Comparison of ENCODE assay signal across 8 cellular contexts in the genomic region with DNA sequence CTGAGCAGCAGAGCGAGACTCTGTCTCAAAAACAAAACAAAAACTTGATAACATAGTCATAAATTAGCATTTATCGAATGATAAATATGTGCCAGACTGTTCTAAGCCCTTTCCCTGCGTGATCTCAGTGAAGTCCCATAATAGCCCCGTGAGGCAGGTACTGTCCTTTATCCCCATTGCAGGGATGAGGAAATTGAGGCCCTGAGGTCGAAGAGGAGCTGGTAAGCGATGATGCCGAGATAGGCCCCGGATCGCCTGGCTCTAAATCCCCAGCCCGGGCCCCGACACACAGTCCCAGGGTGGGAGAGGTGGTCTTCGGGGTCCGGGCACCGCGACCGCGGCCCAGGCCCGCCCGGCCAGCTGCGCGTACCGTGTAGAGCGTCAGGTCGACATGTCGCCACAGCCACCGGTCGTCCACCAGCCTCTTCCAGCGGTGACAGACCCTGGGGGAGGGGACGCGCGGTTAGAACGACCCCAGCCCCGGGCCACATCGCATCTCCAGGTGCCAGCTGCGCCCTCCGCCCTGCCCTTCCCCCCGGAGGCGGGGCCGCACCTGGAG. TPM values are rescaled to one million over a fixed set of nuclear protein-coding genes. Genes with fewer than 3 reads are reported as not detected.
DNase-seq lines count a peak whose midpoint lies in the region; ATAC-seq and TF ChIP-seq lines count a peak whose summit lies in the region.

No MANE protein-coding gene starts in this region.

- H3K27ac ChIP-seq in GM23248 = peak overlapping the region; percentile 92
- peak overlapping the region; percentile 91 to 100 (median 98) for H3K27ac ChIP-seq in gastrocnemius medialis

- H3K9ac ChIP-seq in GM23248 = peak overlapping the region; percentile 91

- peak overlapping the region; percentile 84 for H2AFZ ChIP-seq in GM23248

- H3K4me2 ChIP-seq in GM23248 (ENCODE audit: unreplicated experiment) = peak overlapping the region; percentile 89

- H3K4me3 ChIP-seq in GM23248 = peak overlapping the region; percentile 91
- peak overlapping the region; percentile 96 for H3K4me3 ChIP-seq in fibroblast of the aortic adventitia (ENCODE audit: low read depth, low read length)
- peak overlapping the region; percentile 93 to 100 (median 95) for H3K4me3 ChIP-seq in gastrocnemius medialis

- whole genome bisulfite sequencing in GM23248 (ENCODE audit: low coverage in 1 of 2, low lambda C conversion rate in 2 of 2, missing lambda C conversion rate in 2 of 2), 2 experiments = 3 to 4% methylated on average over 37 to 39 of the region's 39 CpGs

- DNase-seq in GM23248 (peak; percentile 23), T-cell (peak in 2 of 34 experiments; percentile 9 to 26), fibroblast of the aortic adventitia (ENCODE audit: low read depth) (no peak), gastrocnemius medialis (no peak), omental fat pad (ENCODE audit: low spot score) (no peak), ACHN (no peak), SKM-1 (lab: John Stamatoyannopoulos, UW; ENCODE audit: unreplicated experiment) (no peak), middle frontal gyrus (ENCODE audit: extremely low spot score, low spot score) (no peak)

- peaks cover 22% of the 10 kb centered on the region for H3K36me3 Mint-ChIP-seq in T-cell

- POLR2A ChIA-PET in T-cell (lab: Charles Lee) = interaction anchor here (0.6 kb wide), 3 partner anchors 16 to 235 kb away, joined by 3 to 5 read pairs (median 4); no protein-coding TSS in a partner anchor

- no peaks in the 10 kb centered on the region for H3F3A ChIP-seq in GM23248 (ENCODE audit: insufficient read depth)

- peaks cover 33 to 37% (median 36%) of the 10 kb centered on the region in 3 donors for H3K4me1 Mint-ChIP-seq in T-cell

- H3K27me3 Mint-ChIP-seq in T-cell = no peaks in the 10 kb centered on the region

- H3K9me3 ChIP-seq in GM23248 (ENCODE audit: low read depth) (no peaks in the 10 kb centered on the region), gastrocnemius medialis (no peaks in the 10 kb centered on the region)

- H3K4me1 ChIP-seq in GM23248 (ENCODE audit: insufficient read depth) (peaks cover 11% of the 10 kb centered on the region), gastrocnemius medialis (peaks cover 10 to 23% of the 10 kb centered on the region in 2 donors)

- intact Hi-C loops in gastrocnemius medialis (cut with DNase I; ENCODE audit: low total_unique reads) = loop anchor here (2.0 to 5.0 kb wide), 4 partner anchors 49 to 986 kb away; partner anchors contain the start of genes MBD3L1, PPAN, ZNF266 and ZNF558

- no peak for TF ChIP-seq POLR2A in gastrocnemius medialis (IDR thresholded peaks at IDR 0.05)

- no peaks in the 10 kb centered on the region for H4K20me1 ChIP-seq in GM23248 (ENCODE audit: insufficient read depth)

- no peak for TF ChIP-seq CTCF in fibroblast of the aortic adventitia (IDR thresholded peaks at IDR 0.05; ENCODE audit: insufficient read depth, low read length)
- TF ChIP-seq CTCF in gastrocnemius medialis (IDR thresholded peaks at IDR 0.05 in 4 of 5, conservative IDR thresholded peaks at IDR 0.05 in 1 of 5) = no peak
- TF ChIP-seq CTCF in omental fat pad (IDR thresholded peaks at IDR 0.05) = no peak

- no peaks in the 10 kb centered on the region for H3K36me3 ChIP-seq in GM23248 (ENCODE audit: low read depth)
- H3K36me3 ChIP-seq in gastrocnemius medialis = peaks cover 0 to 12% of the 10 kb centered on the region in 2 donors

- peaks cover 54% of the 10 kb centered on the region for H3K79me2 ChIP-seq in GM23248 (ENCODE audit: insufficient read depth)

- ATAC-seq in T-cell (replicated peaks in 1 of 4) (no peak), gastrocnemius medialis (peak in 1 of 2 donors; percentile 2), omental fat pad (ENCODE audit: low FRiP score) (no peak)

- H3K27me3 ChIP-seq in GM23248 (replicated peaks; ENCODE audit: insufficient read depth) = no peaks in the 10 kb centered on the region
- no peaks in the 10 kb centered on the region for H3K27me3 ChIP-seq in gastrocnemius medialis

- no peaks in the 10 kb centered on the region for H3K9me3 Mint-ChIP-seq in T-cell

- CTCF ChIA-PET in T-cell (lab: Charles Lee) = interaction anchor here (0.7 kb wide), 2 partner anchors 38 to 612 kb away, joined by 6 to 7 read pairs; no protein-coding TSS in a partner anchor

- H3K4me3 Mint-ChIP-seq in T-cell = peak overlapping the region; percentile 88 to 91 (median 89)

- peak overlapping the region; percentile 92 to 95 for H3K27ac Mint-ChIP-seq in T-cell

- in situ Hi-C loops in GM23248 (cut with MboI) (no loop called here), gastrocnemius medialis (cut with MboI; ENCODE audit: low sequenced_read_pairs in 4 of 4) (no loop called here), ACHN (cut with HindIII; ENCODE audit: low pct_ligation_motif_present, low pct_unique_long_range_greater_than_20kb, low sequenced_read_pairs) (no loop called here)

- H3K9me2 ChIP-seq in GM23248 (ENCODE audit: insufficient read depth) = no peaks in the 10 kb centered on the region

RNA-seq across cellular contexts. Expression of gene FBXL12, which starts 0.6 kb away (rescaled TPM):
- total RNA-seq in GM23248 (2014; rRNA removed; shearing (Covaris generic)) = 21.9 and 29.8 TPM in 2 replicates
- 27.1 and 28.5 TPM in 2 replicates for polyA plus RNA-seq in GM23248 (2016; fragmentation: Nextera tagmentation; extraction: Ambion mirVana)
- 10 to 100 TPM; 31.5 to 37.7 (median 35.0) TPM for total RNA-seq in T-cell
- 14.4 and 27.8 TPM in 2 replicates for total RNA-seq in fibroblast of the aortic adventitia (ENCODE audit: low replicate concordance)
- 10 to 100 TPM in 3 of 4 donors, 1 to 10 TPM in 1; 7.6 to 28.4 (median 15.1) TPM for total RNA-seq in gastrocnemius medialis
- 10 to 100 TPM; 18.1 to 27.9 (median 22.6) TPM for total RNA-seq in omental fat pad

RNA-seq across cellular contexts. Expression of gene UBL5, which starts 9.5 kb away (rescaled TPM):
- total RNA-seq in GM23248 (2014; rRNA removed; shearing (Covaris generic)) = 392 and 413 TPM in 2 replicates
- 605 and 606 TPM in 2 replicates for polyA plus RNA-seq in GM23248 (2016; fragmentation: Nextera tagmentation; extraction: Ambion mirVana)
- total RNA-seq in T-cell (100 to 1,000 TPM; 205 to 228 (median 215) TPM), fibroblast of the aortic adventitia (ENCODE audit: low replicate concordance) (83.8 and 272 TPM in 2 replicates), gastrocnemius medialis (100 to 1,000 TPM; 388 to 612 (median 544) TPM), omental fat pad (100 to 1,000 TPM; 407 to 513 (median 455) TPM)

RNA-seq across cellular contexts. Expression of gene PIN1, which starts 16.9 kb away (rescaled TPM):
- total RNA-seq in GM23248 (2014; rRNA removed; shearing (Covaris generic)) = 95.4 and 102 TPM in 2 replicates
- polyA plus RNA-seq in GM23248 (2016; fragmentation: Nextera tagmentation; extraction: Ambion mirVana) = 124 and 134 TPM in 2 replicates
- total RNA-seq in T-cell (10 to 100 TPM; 49.4 to 92.6 (median 79.4) TPM), fibroblast of the aortic adventitia (ENCODE audit: low replicate concordance) (18.6 and 59.7 TPM in 2 replicates), gastrocnemius medialis (100 to 1,000 TPM in 2 of 4 donors, 10 to 100 TPM in 2; 83.9 to 111 (median 93.4) TPM), omental fat pad (10 to 100 TPM; 59.3 to 97.7 (median 77.0) TPM)

RNA-seq across cellular contexts. Expression of gene ZNF846, which starts 49.7 kb away (rescaled TPM):
- total RNA-seq in GM23248 (2014; rRNA removed; shearing (Covaris generic)) = 5.9 and 7.1 TPM in 2 replicates
- 5.2 and 6.1 TPM in 2 replicates for polyA plus RNA-seq in GM23248 (2016; fragmentation: Nextera tagmentation; extraction: Ambion mirVana)
- total RNA-seq in T-cell = 10 to 100 TPM; 13.7 to 19.7 (median 18.4) TPM
- 14.6 and 46.0 TPM in 2 replicates for total RNA-seq in fibroblast of the aortic adventitia (ENCODE audit: low replicate concordance)
- total RNA-seq in gastrocnemius medialis = 1 to 10 TPM in 3 of 4 donors, under 1 TPM in 1; 0.63 to 5.0 (median 2.1) TPM
- total RNA-seq in omental fat pad = 10 to 100 TPM in 2 of 4 donors, 1 to 10 TPM in 2; 6.5 to 21.4 (median 11.0) TPM
